Comparison of ENCODE assay signal across 8 cellular contexts in the genomic region with DNA sequence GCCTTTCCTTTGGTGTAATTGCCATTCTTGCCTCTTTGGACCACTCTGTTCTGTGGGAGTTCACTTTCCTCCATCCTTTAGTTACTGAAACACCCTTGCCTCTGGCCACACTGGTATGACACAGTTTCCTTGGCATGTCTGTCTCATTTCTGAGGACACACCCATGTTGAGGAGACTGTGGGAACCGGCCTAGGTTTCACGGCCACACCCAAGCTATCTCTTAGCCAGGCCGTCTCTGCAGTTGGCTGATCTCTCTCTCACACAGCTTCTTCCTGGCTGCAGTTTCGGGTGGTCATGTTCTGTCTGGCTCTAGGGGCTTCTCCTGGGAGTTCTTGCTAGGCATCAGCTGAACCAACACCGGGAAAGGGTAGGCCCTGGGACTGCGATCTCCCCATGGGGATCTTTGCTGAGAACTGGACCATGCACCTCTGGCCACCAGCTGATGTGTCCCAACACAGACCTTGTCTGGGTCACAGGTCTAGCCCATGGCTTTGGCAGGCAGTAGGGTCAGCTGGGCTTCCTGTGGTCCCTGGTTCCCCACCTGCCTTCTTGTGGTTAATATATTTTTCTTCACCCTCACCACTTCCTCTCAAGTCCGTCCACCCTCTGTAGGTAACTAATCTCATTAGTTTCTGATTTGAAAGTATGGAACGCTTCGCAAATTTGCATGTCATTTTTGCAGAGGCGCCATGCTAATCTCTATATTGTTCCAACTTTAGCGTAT. TPM values are rescaled to one million over a fixed set of nuclear protein-coding genes. Genes with fewer than 3 reads are reported as not detected.
A peak's percentile ranks its signal among the peaks of the same experiment; 100 is the strongest.
DNase-seq lines count a peak whose midpoint lies in the region; ATAC-seq and TF ChIP-seq lines count a peak whose summit lies in the region.

No MANE protein-coding gene starts in this region.

- no peaks in the 10 kb centered on the region for H3K36me3 ChIP-seq in trophoblast cell (ENCODE audit: control insufficient read depth in 1 of 2, insufficient read depth in 2 of 2, low read length in 2 of 2)

- no peaks in the 10 kb centered on the region for H3K79me2 ChIP-seq in trophoblast cell (ENCODE audit: control insufficient read depth, insufficient read depth, low read length, poor library complexity)

- peak overlapping the region; percentile 15 for H2BK12ac ChIP-seq in trophoblast cell (ENCODE audit: low read length)

- no CpG with 5 or more reads among the region's 11 CpGs for WGBS in trophoblast cell (ENCODE audit: extremely low coverage, insufficient coverage, insufficient read length)

- H4K91ac ChIP-seq in trophoblast cell (ENCODE audit: low read depth, low read length), result peak overlapping the region; percentile 74

- no peak overlapping the region for H3K23ac ChIP-seq in trophoblast cell (ENCODE audit: low read length)

- peaks cover 5% of the 10 kb centered on the region for H3K9me3 ChIP-seq in trophoblast cell (ENCODE audit: insufficient read depth, low read depth, low read length)

- no peak overlapping the region for H3K9ac ChIP-seq in trophoblast cell (ENCODE audit: low read length)

- H3K18ac ChIP-seq in trophoblast cell (ENCODE audit: low read length), result no peak overlapping the region

- peaks cover 12% of the 10 kb centered on the region for H3K79me1 ChIP-seq in trophoblast cell (ENCODE audit: low read length)

- no peak overlapping the region for H3K4me2 ChIP-seq in trophoblast cell (ENCODE audit: low read length)

- no peak overlapping the region for H4K12ac ChIP-seq in trophoblast cell (ENCODE audit: low read depth, low read length)

- H3K4me3 ChIP-seq in cardiac fibroblast (replicated peaks in 1 of 2; ENCODE audit: low read depth in 2 of 2, low read length in 2 of 2), result no peak overlapping the region
- no peak overlapping the region for H3K4me3 ChIP-seq in trophoblast cell (ENCODE audit: low read depth, low read length)

- peaks cover 8 to 11% of the 10 kb centered on the region in 2 experiments for H3K4me1 ChIP-seq in trophoblast cell (ENCODE audit: control insufficient read depth in 1 of 2, insufficient read depth in 2 of 2, low read length in 2 of 2)

- H3K14ac ChIP-seq in trophoblast cell (ENCODE audit: low read length), result peak overlapping the region; percentile 38

- peak; percentile 84 for ATAC-seq in GM21526 (IDR thresholded peaks at IDR 0.05; ENCODE audit: low FRiP score, unreplicated experiment)

- no peak overlapping the region for H2AFZ ChIP-seq in trophoblast cell (ENCODE audit: insufficient read depth, low read length, poor library complexity)

- peak overlapping the region; percentile 27 for H2AK5ac ChIP-seq in trophoblast cell (ENCODE audit: low read length)

- no peak overlapping the region for H3K4ac ChIP-seq in trophoblast cell (ENCODE audit: low read depth, low read length)

- H2BK5ac ChIP-seq in trophoblast cell (ENCODE audit: low read depth, low read length, poor library complexity), result no peak overlapping the region

- no peaks in the 10 kb centered on the region for H3K27me3 ChIP-seq in trophoblast cell (ENCODE audit: insufficient read depth, low read length)

- peak overlapping the region; percentile 31 for H3K27ac ChIP-seq in trophoblast cell (ENCODE audit: low read depth, low read length)

- peak overlapping the region; percentile 55 for H4K8ac ChIP-seq in trophoblast cell (ENCODE audit: low read depth, low read length)

- DNase-seq in ELR (ENCODE audit: low read depth), result peak; percentile 99
- DNase-seq in HK-2 (ENCODE audit: unreplicated experiment), result peak; percentile 21
- peak; percentile 73 to 95 for DNase-seq in cardiac fibroblast (ENCODE audit: low read depth in 2 of 2)
- DNase-seq in trophoblast cell, result peak; percentile 92 to 94
- DNase-seq in middle frontal gyrus (ENCODE audit: extremely low spot score, low spot score), result no peak
- DNase-seq in midbrain (lab: John Stamatoyannopoulos, UW), result no peak
- DNase-seq in cerebellum (ENCODE audit: low spot score), result no peak

- peak overlapping the region; percentile 14 for H2BK120ac ChIP-seq in trophoblast cell (ENCODE audit: insufficient read depth, low read length, poor library complexity)

- TF ChIP-seq CTCF in cardiac fibroblast (IDR thresholded peaks at IDR 0.05; ENCODE audit: low read depth, low read length), result no peak

RNA-seq across cellular contexts. Expression of a gene that starts 24.9 kb away (rescaled TPM):
- 0.89 and 0.93 TPM in 2 replicates for polyA plus RNA-seq in trophoblast cell (2013)
- total RNA-seq in cerebellum, result 4.6 TPM

RNA-seq across cellular contexts. Expression of a gene that starts 54.9 kb away (rescaled TPM):
- 307 TPM in 2 replicates for polyA plus RNA-seq in trophoblast cell (2013)
- 223 TPM for total RNA-seq in cerebellum

Comparison
In these comparisons a context has a peak if more than half of its experiments do, and no peak if none do; other contexts are left out.
1. DNase-seq: peak in ELR (single experiment), HK-2 (single experiment), cardiac fibroblast (2 of 2) and trophoblast cell (2 of 2); none in middle frontal gyrus (single experiment), midbrain (single experiment) and cerebellum (single experiment).